In the genomic region with DNA sequence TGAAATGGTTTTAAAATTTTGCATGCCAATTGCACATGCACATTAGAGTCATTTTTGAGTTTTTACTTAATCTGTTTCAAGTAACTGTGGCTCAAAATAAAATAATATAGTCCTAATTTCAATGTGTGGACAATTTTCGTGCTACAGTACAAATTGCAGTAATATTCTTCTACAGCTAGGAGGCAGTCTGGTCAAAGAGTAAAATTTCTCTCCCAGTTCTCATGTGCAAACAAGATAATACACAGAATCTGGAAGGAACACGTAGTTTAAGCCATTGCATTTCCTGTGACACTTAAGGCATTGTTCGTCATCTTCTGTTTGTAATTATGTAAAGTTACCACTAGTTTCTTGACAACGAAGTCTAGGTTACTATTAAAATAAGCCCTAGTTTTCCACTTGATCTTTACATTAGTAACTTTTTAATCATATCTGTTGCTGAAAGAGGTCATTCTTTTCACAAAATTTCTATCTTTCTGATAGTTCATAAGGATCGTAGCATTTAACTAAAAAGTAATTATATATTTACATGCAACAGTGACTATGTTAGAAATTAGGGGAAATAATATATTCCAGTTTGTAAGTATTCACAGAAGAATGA, we compare ENCODE assay signal across 8 cellular contexts. TPM values are rescaled to one million over a fixed set of nuclear protein-coding genes. Genes with fewer than 3 reads are reported as not detected.
DNase-seq lines count a peak whose midpoint lies in the region; ATAC-seq, FAIRE-seq and TF ChIP-seq lines count a peak whose summit lies in the region.

No MANE protein-coding gene starts in this region.

- ATAC-seq in HG02840 (IDR thresholded peaks at IDR 0.05; ENCODE audit: low FRiP score, unreplicated experiment) = no peak

- no peak overlapping the region for H3K4me3 ChIP-seq in Jurkat, Clone E6-1 (ENCODE audit: low read length)
- H3K4me3 ChIP-seq in neural cell (ENCODE audit: low read length) = no peak overlapping the region

- DNase-seq in AML-193 (lab: John Stamatoyannopoulos, UW) = peak; percentile 57
- DNase-seq in GM18507 (ENCODE audit: extremely low spot score, insufficient read length, low read depth) = no peak
- peak; percentile 44 for DNase-seq in Jurkat, Clone E6-1 (ENCODE audit: low read depth, low spot score)
- peak; percentile 15 for DNase-seq in RPMI7951 (ENCODE audit: low read depth)
- no peak for DNase-seq in endothelial cell (ENCODE audit: low spot score)
- no peak for DNase-seq in substantia nigra (lab: John Stamatoyannopoulos, UW)

- no peak overlapping the region for H3K27ac ChIP-seq in neural cell (ENCODE audit: low read length)
- H3K27ac ChIP-seq in substantia nigra (ENCODE audit: low read depth, low read length, poor library complexity, severe bottlenecking) = no peak overlapping the region

- H3K36me3 Mint-ChIP-seq in endothelial cell (ENCODE audit: low read depth, unreplicated experiment) = peaks cover 6% of the 10 kb centered on the region

- H3K4me2 ChIP-seq in neural cell (ENCODE audit: low read length) = no peak overlapping the region

- no peak overlapping the region for H3K9ac ChIP-seq in neural cell (ENCODE audit: low read length)

- H3K27me3 Mint-ChIP-seq in endothelial cell (ENCODE audit: unreplicated experiment) = no peaks in the 10 kb centered on the region

- H3K4me1 Mint-ChIP-seq in endothelial cell (ENCODE audit: unreplicated experiment) = no peaks in the 10 kb centered on the region

- peaks cover 4% of the 10 kb centered on the region for H3K36me3 ChIP-seq in neural cell (ENCODE audit: insufficient read depth, low read length)

- FAIRE-seq in GM18507 (lab: Jason Lieb, UNC) = peak; percentile 73

- H3K9me3 Mint-ChIP-seq in endothelial cell (ENCODE audit: unreplicated experiment) = no peaks in the 10 kb centered on the region

- H3F3A ChIP-seq in neural cell (ENCODE audit: insufficient read depth, low read length, poor library complexity, severe bottlenecking) = no peaks in the 10 kb centered on the region

- TF ChIP-seq CTCF in endothelial cell (IDR thresholded peaks at IDR 0.05; ENCODE audit: unreplicated experiment) (peak; percentile 92), neural cell (IDR thresholded peaks at IDR 0.05; ENCODE audit: poor library complexity, severe bottlenecking) (peak; percentile 70)

- H3K27me3 ChIP-seq in neural cell (ENCODE audit: insufficient read depth, low read depth, low read length) = no peaks in the 10 kb centered on the region

- no peak for TF ChIP-seq EP300 in neural cell (conservative IDR thresholded peaks at IDR 0.05; ENCODE audit: poor library complexity, severe bottlenecking)

- H3K79me2 ChIP-seq in neural cell (replicated peaks; ENCODE audit: insufficient read depth, low read length) = no peaks in the 10 kb centered on the region

- no peaks in the 10 kb centered on the region for H3K9me3 ChIP-seq in neural cell (ENCODE audit: low read length)

- H3K4me3 Mint-ChIP-seq in endothelial cell (ENCODE audit: unreplicated experiment) = no peak overlapping the region

- peak overlapping the region; percentile 92 for H3K27ac Mint-ChIP-seq in endothelial cell (ENCODE audit: unreplicated experiment)

- no peaks in the 10 kb centered on the region for H4K20me1 ChIP-seq in neural cell (ENCODE audit: insufficient read depth)

- peak; percentile 68 for TF ChIP-seq RAD21 in neural cell (conservative IDR thresholded peaks at IDR 0.05)

- H2AFZ ChIP-seq in neural cell (ENCODE audit: low read depth, low read length) = no peak overlapping the region

- H3K9me2 ChIP-seq in neural cell (ENCODE audit: insufficient read depth, low read length) = no peaks in the 10 kb centered on the region

TF ChIP-seq in neural cell, 6 proteins besides CTCF, POLR2A, EP300 and RAD21:
- TF ChIP-seq EZH2 (IDR thresholded peaks at IDR 0.05; ENCODE audit: borderline replicate concordance, insufficient read depth, low read length, poor library complexity, severe bottlenecking) (no peak), SMC3 (conservative IDR thresholded peaks at IDR 0.05; ENCODE audit: poor library complexity) (peak; percentile 67)

RNA-seq across cellular contexts. Expression of gene ODR4, which starts 28.9 kb away (rescaled TPM):
- 10.4 TPM for polyA plus RNA-seq in Jurkat, Clone E6-1 (2012; ENCODE audit: insufficient read depth, insufficient read length)
- total RNA-seq in RPMI7951 (2014; rRNA removed; shearing (Covaris generic)) = 15.7 and 16.2 TPM in 2 replicates
- 19.3 TPM for total RNA-seq in endothelial cell (ENCODE audit: unreplicated experiment)
- polyA plus RNA-seq in neural cell = 32.6 and 32.8 TPM in 2 replicates
- 50.9 and 55.9 TPM in 2 replicates for polyA minus RNA-seq in neural cell

RNA-seq across cellular contexts. Expression of gene TPR, which starts 29.5 kb away (rescaled TPM):
- polyA plus RNA-seq in Jurkat, Clone E6-1 (2012; ENCODE audit: insufficient read depth, insufficient read length) = 47.1 TPM
- 46.7 and 64.3 TPM in 2 replicates for total RNA-seq in RPMI7951 (2014; rRNA removed; shearing (Covaris generic))
- total RNA-seq in endothelial cell (ENCODE audit: unreplicated experiment) = 153 TPM
- 84.4 and 91.2 TPM in 2 replicates for polyA plus RNA-seq in neural cell
- 142 and 157 TPM in 2 replicates for polyA minus RNA-seq in neural cell

RNA-seq across cellular contexts. Expression of gene PDC, which starts 56.4 kb away (rescaled TPM):
- polyA plus RNA-seq in Jurkat, Clone E6-1 (2012; ENCODE audit: insufficient read depth, insufficient read length) = not detected
- total RNA-seq in RPMI7951 (2014; rRNA removed; shearing (Covaris generic)) = not detected in 2 replicates
- total RNA-seq in endothelial cell (ENCODE audit: unreplicated experiment) = not detected
- not detected in 2 replicates for polyA plus RNA-seq in neural cell
- polyA minus RNA-seq in neural cell = not detected in 2 replicates

Comparison
In these comparisons a context has a peak if more than half of its experiments do, and no peak if none do; other contexts are left out.
1. DNase-seq: peak in AML-193 (2 of 2), Jurkat, Clone E6-1 (single experiment) and RPMI7951 (single experiment); none in GM18507 (single experiment), endothelial cell (single experiment) and substantia nigra (0 of 49).